In genomic region chr18:36889742-36890141, GRCh38 we compare ENCODE assay signal across 24 cellular contexts.
DNase-seq lines count a peak whose midpoint lies in the region; ATAC-seq and TF ChIP-seq lines count a peak whose summit lies in the region.
"Had no signal": no experiment of that assay in that cellular context is flagged by ENCODE, and none has a peak within 500 bp of the region (broad histone marks: within the 10 kb centered on the region; RNA-seq: fewer than 3 reads in every experiment).

No MANE protein-coding gene starts in this region.

- H3K4me2 ChIP-seq in BLaER1 treated with 17β-estradiol and CSF1 and Interleukin-3, amounts not matched to agents 10 nM and 100 nM = peak overlapping the region in 10 of 11 experiments; percentile 3 to 73 (median 34); a peak in 13 of 22 replicates
- H3K4me2 ChIP-seq: KMS-11, SK-N-SH had no signal

- H3K27ac ChIP-seq in BLaER1 treated with 17β-estradiol and CSF1 and Interleukin-3, amounts not matched to agents 10 nM and 100 nM = no peak overlapping the region
- peak overlapping the region; percentile 45 for H3K27ac ChIP-seq in KOPT-K1 (ENCODE audit: low read depth, low read length, poor library complexity, severe bottlenecking)
- no peak overlapping the region for H3K27ac ChIP-seq in effector memory CD4-positive, alpha-beta T cell (ENCODE audit: insufficient read depth, low read length, poor library complexity, severe bottlenecking)
- H3K27ac ChIP-seq: HL-60, KMS-11 had no signal

- H4K20me1 ChIP-seq in BLaER1 treated with 17β-estradiol and CSF1 and Interleukin-3, amounts not matched to agents 10 nM and 100 nM = no peaks in the 10 kb centered on the region

- TF ChIP-seq CTCF in chondrocyte (IDR thresholded peaks at IDR 0.05) (no peak), osteocyte (IDR thresholded peaks at IDR 0.05) (no peak), GM13977 (IDR thresholded peaks at IDR 0.05; ENCODE audit: extremely low read depth, insufficient read depth, missing control alignments) (no peak)

- in situ Hi-C loops in GM13977 (cut with MboI; ENCODE audit: low pct_unique_long_range_greater_than_20kb, low sequenced_read_pairs, unreplicated experiment) = no loop called here

- H3K9ac ChIP-seq in BLaER1 treated with 17β-estradiol and CSF1 and Interleukin-3, amounts not matched to agents 10 nM and 100 nM = no peak overlapping the region
- H3K9ac ChIP-seq: KMS-11, SK-N-SH had no signal

- H3K36me3 Mint-ChIP-seq in chondrocyte (ENCODE audit: low read depth) (peaks cover 1% of the 10 kb centered on the region), osteocyte (ENCODE audit: unreplicated experiment) (peaks cover 2% of the 10 kb centered on the region)
- no peaks in the 10 kb centered on the region for H3K36me3 Mint-ChIP-seq in activated CD8-positive, alpha-beta T cell treated with anti-CD3 and anti-CD28 coated beads, Interleukin-2, amount 10 ng/mL, durations not matched to agents 7 days and 5 days (ENCODE audit: low read depth)

- no peaks in the 10 kb centered on the region for H3K27me3 ChIP-seq in BLaER1 treated with 17β-estradiol and CSF1 and Interleukin-3, amounts not matched to agents 10 nM and 100 nM
- no peaks in the 10 kb centered on the region for H3K27me3 ChIP-seq in effector memory CD4-positive, alpha-beta T cell (replicated peaks; ENCODE audit: control insufficient read depth, insufficient read depth, low read length, poor library complexity, severe bottlenecking)
- H3K27me3 ChIP-seq: BE2C had no signal

- H3K27me3 Mint-ChIP-seq in chondrocyte (ENCODE audit: low read depth) (no peaks in the 10 kb centered on the region), osteocyte (ENCODE audit: unreplicated experiment) (no peaks in the 10 kb centered on the region)
- no peaks in the 10 kb centered on the region for H3K27me3 Mint-ChIP-seq in activated CD8-positive, alpha-beta T cell treated with anti-CD3 and anti-CD28 coated beads, Interleukin-2, amount 10 ng/mL, durations not matched to agents 7 days and 5 days (ENCODE audit: low read depth)
- H3K27me3 Mint-ChIP-seq: CD4-positive, alpha-beta memory T cell; T-cell had no signal

- POLR2A ChIA-PET in activated CD8-positive, alpha-beta T cell treated with anti-CD3 and anti-CD28 coated beads, Interleukin-2, amount 10 ng/mL, durations not matched to agents 7 days and 5 days (lab: Charles Lee) = interaction anchor here (0.6 kb wide), 1 partner anchor 275 kb away, joined by 4 read pairs; no protein-coding TSS in a partner anchor

- H3K4me3 Mint-ChIP-seq in chondrocyte (ENCODE audit: unreplicated experiment) (no peak overlapping the region), osteocyte (ENCODE audit: unreplicated experiment) (no peak overlapping the region)
- no peak overlapping the region for H3K4me3 Mint-ChIP-seq in activated CD8-positive, alpha-beta T cell treated with anti-CD3 and anti-CD28 coated beads, Interleukin-2, amount 10 ng/mL, durations not matched to agents 7 days and 5 days
- H3K4me3 Mint-ChIP-seq: CD4-positive, alpha-beta memory T cell; T-cell had no signal

- H3K27ac Mint-ChIP-seq in chondrocyte (ENCODE audit: unreplicated experiment) = peak overlapping the region; percentile 83
- peak overlapping the region; percentile 10 for H3K27ac Mint-ChIP-seq in osteocyte (ENCODE audit: unreplicated experiment)
- no peak overlapping the region for H3K27ac Mint-ChIP-seq in activated CD8-positive, alpha-beta T cell treated with anti-CD3 and anti-CD28 coated beads, Interleukin-2, amount 10 ng/mL, durations not matched to agents 7 days and 5 days
- H3K27ac Mint-ChIP-seq: T-cell had no signal

- peaks cover 0 to 13% (median 0%) of the 10 kb centered on the region in 11 experiments; a peak in 4 of 22 replicates for H3K36me3 ChIP-seq in BLaER1 treated with 17β-estradiol and CSF1 and Interleukin-3, amounts not matched to agents 10 nM and 100 nM
- no peaks in the 10 kb centered on the region for H3K36me3 ChIP-seq in KOPT-K1 (ENCODE audit: insufficient read depth, low read length)
- H3K36me3 ChIP-seq in effector memory CD4-positive, alpha-beta T cell (ENCODE audit: control insufficient read depth, insufficient read depth, low read length) = no peaks in the 10 kb centered on the region
- H3K36me3 ChIP-seq: BE2C had no signal

- peaks cover 36% of the 10 kb centered on the region for H3K4me1 Mint-ChIP-seq in chondrocyte (ENCODE audit: low read depth)
- peaks cover 28% of the 10 kb centered on the region for H3K4me1 Mint-ChIP-seq in osteocyte (ENCODE audit: unreplicated experiment)
- peaks cover 7% of the 10 kb centered on the region for H3K4me1 Mint-ChIP-seq in activated CD8-positive, alpha-beta T cell treated with anti-CD3 and anti-CD28 coated beads, Interleukin-2, amount 10 ng/mL, durations not matched to agents 7 days and 5 days (ENCODE audit: low read depth)

- DNase-seq in chondrocyte (ENCODE audit: low spot score) = no peak
- no peak for DNase-seq in osteocyte (ENCODE audit: extremely low spot score, unreplicated experiment)
- DNase-seq in GM13977 (ENCODE audit: low spot score) = no peak
- no peak for DNase-seq in effector memory CD4-positive, alpha-beta T cell
- DNase-seq in activated CD8-positive, alpha-beta T cell treated with anti-CD3 and anti-CD28 coated beads, Interleukin-2, amount 10 ng/mL, durations not matched to agents 7 days and 5 days = no peak
- DNase-seq: BE2C; Caco-2; CD4-positive, alpha-beta memory T cell; DMS 273 treated with DMSO at 0.1 percent for 48 hours; DMS79 treated with DMSO at 0.1 percent for 48 hours; GOT3; NCI-H1417 treated with DMSO at 0.1 percent for 48 hours; NCI-H187 treated with DMSO at 0.1 percent for 48 hours; SIG-M5; SK-N-SH; T-cell had no signal

- CTCF ChIA-PET in activated CD8-positive, alpha-beta T cell treated with anti-CD3 and anti-CD28 coated beads, Interleukin-2, amount 10 ng/mL, durations not matched to agents 7 days and 5 days (lab: Charles Lee) = no interaction called here

- H3K9me3 ChIP-seq in BLaER1 treated with 17β-estradiol and CSF1 and Interleukin-3, amounts not matched to agents 10 nM and 100 nM (replicated peaks in 1 of 11) = no peaks in the 10 kb centered on the region
- no peaks in the 10 kb centered on the region for H3K9me3 ChIP-seq in KOPT-K1 (ENCODE audit: insufficient read depth, low read length, poor library complexity, severe bottlenecking)
- no peaks in the 10 kb centered on the region for H3K9me3 ChIP-seq in effector memory CD4-positive, alpha-beta T cell (ENCODE audit: control insufficient read depth, low read length)
- H3K9me3 ChIP-seq: BE2C, Caco-2, SK-N-SH had no signal

- no peak overlapping the region for H3K4me3 ChIP-seq in BLaER1 treated with 17β-estradiol and CSF1 and Interleukin-3, amounts not matched to agents 10 nM and 100 nM
- no peak overlapping the region for H3K4me3 ChIP-seq in effector memory CD4-positive, alpha-beta T cell (ENCODE audit: insufficient read depth, low read depth, low read length, poor library complexity, severe bottlenecking)
- H3K4me3 ChIP-seq: GM12878 had no signal

- no peak for ATAC-seq in GM18909 (IDR thresholded peaks at IDR 0.05; ENCODE audit: poor library complexity, unreplicated experiment)
- no peak for ATAC-seq in activated CD8-positive, alpha-beta T cell treated with anti-CD3 and anti-CD28 coated beads, Interleukin-2, amount 10 ng/mL, durations not matched to agents 7 days and 5 days
- ATAC-seq: GM12878, HCT116, Panc1, T-cell had no signal

- H3K4me1 ChIP-seq in BLaER1 treated with 17β-estradiol and CSF1 and Interleukin-3, amounts not matched to agents 10 nM and 100 nM = peaks cover 6 to 13% (median 9%) of the 10 kb centered on the region in 10 experiments; a peak in 19 of 20 replicates
- no peaks in the 10 kb centered on the region for H3K4me1 ChIP-seq in effector memory CD4-positive, alpha-beta T cell (ENCODE audit: control insufficient read depth, insufficient read depth, low read length, poor library complexity, severe bottlenecking)
- H3K4me1 ChIP-seq: BE2C, Caco-2 had no signal

- H3K9me3 Mint-ChIP-seq in chondrocyte (ENCODE audit: low read depth) (no peaks in the 10 kb centered on the region), osteocyte (ENCODE audit: unreplicated experiment) (no peaks in the 10 kb centered on the region)
- peaks cover 4% of the 10 kb centered on the region for H3K9me3 Mint-ChIP-seq in activated CD8-positive, alpha-beta T cell treated with anti-CD3 and anti-CD28 coated beads, Interleukin-2, amount 10 ng/mL, durations not matched to agents 7 days and 5 days (ENCODE audit: insufficient read depth)
- H3K9me3 Mint-ChIP-seq: CD4-positive, alpha-beta memory T cell; T-cell had no signal
